In the genomic region with DNA sequence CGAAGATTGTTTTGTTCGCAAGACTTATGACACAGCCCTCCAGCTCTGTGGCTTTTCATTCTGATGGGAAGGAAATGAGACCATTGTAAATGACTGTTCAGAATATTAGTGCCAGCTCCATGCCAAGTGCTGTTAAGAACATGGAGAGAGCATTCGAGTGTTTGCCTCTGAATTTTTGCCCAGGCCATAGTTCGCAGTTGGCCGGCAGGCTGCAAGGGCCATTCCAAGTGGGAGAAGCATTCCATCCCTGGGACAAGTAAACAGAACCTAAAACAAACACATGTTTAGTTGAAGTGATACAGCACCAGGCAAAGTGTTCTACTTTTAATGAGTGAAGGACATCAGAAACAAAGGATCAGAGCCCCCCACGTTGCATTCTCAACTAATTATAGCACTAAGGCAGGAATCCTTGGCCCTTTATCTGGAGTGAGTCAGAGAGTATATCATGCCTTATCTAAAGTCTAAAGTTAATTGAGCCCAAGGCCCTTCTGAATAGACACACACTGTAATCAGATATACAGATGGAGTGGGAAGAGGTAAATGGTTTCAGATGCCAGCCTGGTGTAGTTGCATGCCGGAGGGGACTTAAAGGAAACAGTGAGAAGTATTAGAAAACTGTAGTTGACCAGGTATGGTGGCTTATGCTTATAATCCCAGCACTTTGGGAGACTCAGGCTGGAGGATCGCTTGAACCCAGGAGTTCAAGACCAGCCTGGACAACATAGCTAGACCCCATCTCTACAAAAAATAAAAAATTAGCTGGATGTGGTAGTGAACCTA, we compare ENCODE assay signal across 12 cellular contexts. TPM values are rescaled to one million over a fixed set of nuclear protein-coding genes. Genes with fewer than 3 reads are reported as not detected.
A peak's percentile ranks its signal among the peaks of the same experiment; 100 is the strongest.
DNase-seq lines count a peak whose midpoint lies in the region; ATAC-seq and TF ChIP-seq lines count a peak whose summit lies in the region.
"Had no signal": no experiment of that assay in that cellular context is flagged by ENCODE, and none has a peak within 500 bp of the region (broad histone marks: within the 10 kb centered on the region; RNA-seq: fewer than 3 reads in every experiment).

No MANE protein-coding gene starts in this region.

- ATAC-seq in effector memory CD8-positive, alpha-beta T cell (replicated peaks) = no peak
- ATAC-seq in naive thymus-derived CD4-positive, alpha-beta T cell = no peak
- ATAC-seq in T-helper 17 cell = no peak
- ATAC-seq in GM18907 (IDR thresholded peaks at IDR 0.05; ENCODE audit: unreplicated experiment) = no peak

- no peaks in the 10 kb centered on the region for H3K9me3 Mint-ChIP-seq in effector memory CD8-positive, alpha-beta T cell
- peaks cover 0 to 2% (median 0%) of the 10 kb centered on the region in 11 donors for H3K9me3 Mint-ChIP-seq in naive thymus-derived CD4-positive, alpha-beta T cell
- H3K9me3 Mint-ChIP-seq: activated CD4-positive, alpha-beta T cell treated with anti-CD3 and anti-CD28 coated beads, Interleukin-2, amount 10 ng/mL, durations not matched to agents 7 days and 5 days had no signal

- 90 to 91% methylated on average over 5 of the region's 8 CpGs for WGBS in mesodermal cell (ENCODE audit: insufficient coverage in 2 of 2), 2 experiments

- no peak overlapping the region for H3K27ac Mint-ChIP-seq in effector memory CD8-positive, alpha-beta T cell
- no peak overlapping the region for H3K27ac Mint-ChIP-seq in naive thymus-derived CD4-positive, alpha-beta T cell
- no peak overlapping the region for H3K27ac Mint-ChIP-seq in T-helper 17 cell
- H3K27ac Mint-ChIP-seq: activated CD4-positive, alpha-beta T cell treated with anti-CD3 and anti-CD28 coated beads, Interleukin-2, amount 10 ng/mL, durations not matched to agents 7 days and 5 days had no signal

- H3K36me3 ChIP-seq in brain microvascular endothelial cell (replicated peaks) (no peaks in the 10 kb centered on the region), mesodermal cell (ENCODE audit: control insufficient read depth, insufficient read depth, low read length) (no peaks in the 10 kb centered on the region)
- H3K36me3 ChIP-seq in naive thymus-derived CD4-positive, alpha-beta T cell (ENCODE audit: control insufficient read depth in 2 of 3, insufficient read depth in 3 of 3, low read length in 3 of 3) = no peaks in the 10 kb centered on the region

- peaks cover 6 to 8% of the 10 kb centered on the region in 2 donors for H3K27me3 Mint-ChIP-seq in effector memory CD8-positive, alpha-beta T cell
- H3K27me3 Mint-ChIP-seq in naive thymus-derived CD4-positive, alpha-beta T cell = peaks cover 0 to 7% (median 0%) of the 10 kb centered on the region in 5 donors
- H3K27me3 Mint-ChIP-seq in T-helper 17 cell = peaks cover 23% of the 10 kb centered on the region

- in situ Hi-C loops in brain microvascular endothelial cell (cut with HindIII; ENCODE audit: low pct_ligation_motif_present, low sequenced_read_pairs) = no loop called here

- peaks cover 19% of the 10 kb centered on the region for H3K4me1 ChIP-seq in mesodermal cell (ENCODE audit: control insufficient read depth, insufficient read depth, low read length, poor library complexity, severe bottlenecking)
- H3K4me1 ChIP-seq in naive thymus-derived CD4-positive, alpha-beta T cell (ENCODE audit: control insufficient read depth in 2 of 2, insufficient read depth in 2 of 2, low read length in 2 of 2) = no peaks in the 10 kb centered on the region

- CTCF ChIA-PET in naive thymus-derived CD4-positive, alpha-beta T cell (lab: Charles Lee) = no interaction called here

- peak; percentile 32 for DNase-seq in Ammon's horn (ENCODE audit: low spot score)
- DNase-seq in NCI-H2107 treated with DMSO at 0.1 percent for 48 hours (lab: John Stamatoyannopoulos, UW; ENCODE audit: unreplicated experiment) = peak; percentile 33
- DNase-seq in brain microvascular endothelial cell = peak; percentile 18
- no peak for DNase-seq in effector memory CD8-positive, alpha-beta T cell
- no peak for DNase-seq in naive thymus-derived CD4-positive, alpha-beta T cell
- no peak for DNase-seq in T-helper 17 cell
- DNase-seq: activated CD4-positive, alpha-beta T cell treated with anti-CD3 and anti-CD28 coated beads, Interleukin-2, amount 10 ng/mL, durations not matched to agents 7 days and 5 days; activated gamma-delta T cell; NCI-H446 had no signal

- no peaks in the 10 kb centered on the region for H3K36me3 Mint-ChIP-seq in effector memory CD8-positive, alpha-beta T cell (ENCODE audit: insufficient read depth)
- H3K36me3 Mint-ChIP-seq in naive thymus-derived CD4-positive, alpha-beta T cell = no peaks in the 10 kb centered on the region
- peaks cover 3% of the 10 kb centered on the region for H3K36me3 Mint-ChIP-seq in T-helper 17 cell (ENCODE audit: low read depth)

- H3K4me1 Mint-ChIP-seq in effector memory CD8-positive, alpha-beta T cell (ENCODE audit: low read depth in 2 of 2) = peaks cover 0 to 3% of the 10 kb centered on the region in 2 donors
- no peaks in the 10 kb centered on the region for H3K4me1 Mint-ChIP-seq in naive thymus-derived CD4-positive, alpha-beta T cell
- peaks cover 6% of the 10 kb centered on the region for H3K4me1 Mint-ChIP-seq in T-helper 17 cell
- H3K4me1 Mint-ChIP-seq: activated CD4-positive, alpha-beta T cell treated with anti-CD3 and anti-CD28 coated beads, Interleukin-2, amount 10 ng/mL, durations not matched to agents 7 days and 5 days had no signal

- intact Hi-C loops in naive thymus-derived CD4-positive, alpha-beta T cell (cut with micrococcal nuclease) = no loop called here

- no peaks in the 10 kb centered on the region for H3K27me3 ChIP-seq in brain microvascular endothelial cell (replicated peaks)
- H3K27me3 ChIP-seq in naive thymus-derived CD4-positive, alpha-beta T cell (ENCODE audit: control insufficient read depth in 2 of 2, insufficient read depth in 2 of 2, low read length in 2 of 2) = no peaks in the 10 kb centered on the region

- no peak overlapping the region for H3K4me3 ChIP-seq in brain microvascular endothelial cell (ENCODE audit: low read depth, low read length)
- H3K4me3 ChIP-seq in mesodermal cell (ENCODE audit: extremely low read depth, insufficient read depth, low read length, poor library complexity, severe bottlenecking) = no peak overlapping the region
- no peak overlapping the region for H3K4me3 ChIP-seq in naive thymus-derived CD4-positive, alpha-beta T cell (ENCODE audit: low read length)
- H3K4me3 ChIP-seq: skin epidermis had no signal

- no peak for TF ChIP-seq CTCF in brain microvascular endothelial cell (IDR thresholded peaks at IDR 0.05; ENCODE audit: low read depth, low read length, missing control alignments)

- H3K27ac ChIP-seq in brain microvascular endothelial cell (no peak overlapping the region), mesodermal cell (ENCODE audit: low read depth, low read length, severe bottlenecking) (peak overlapping the region; percentile 75)
- H3K27ac ChIP-seq in naive thymus-derived CD4-positive, alpha-beta T cell (ENCODE audit: low read depth, low read length) = no peak overlapping the region

- no peaks in the 10 kb centered on the region for H3K9me3 ChIP-seq in mesodermal cell (ENCODE audit: control insufficient read depth, low read length)
- no peaks in the 10 kb centered on the region for H3K9me3 ChIP-seq in naive thymus-derived CD4-positive, alpha-beta T cell (ENCODE audit: control insufficient read depth in 2 of 3, low read length in 3 of 3)
- no peaks in the 10 kb centered on the region for H3K9me3 ChIP-seq in T-helper 17 cell (ENCODE audit: control insufficient read depth, low read length, poor library complexity, severe bottlenecking)

- no peak overlapping the region for H3K4me3 Mint-ChIP-seq in effector memory CD8-positive, alpha-beta T cell
- no peak overlapping the region for H3K4me3 Mint-ChIP-seq in naive thymus-derived CD4-positive, alpha-beta T cell
- H3K4me3 Mint-ChIP-seq in T-helper 17 cell = no peak overlapping the region
- H3K4me3 Mint-ChIP-seq: activated CD4-positive, alpha-beta T cell treated with anti-CD3 and anti-CD28 coated beads, Interleukin-2, amount 10 ng/mL, durations not matched to agents 7 days and 5 days had no signal

- POLR2A ChIA-PET in naive thymus-derived CD4-positive, alpha-beta T cell (lab: Charles Lee) = no interaction called here

RNA-seq across cellular contexts. Expression of gene NEDD4L, which starts 53.3 kb away (rescaled TPM):
- polyA plus RNA-seq in mesodermal cell (2013, experiment 1 of 2) = 18.2 TPM
- 16.2 TPM for polyA plus RNA-seq in mesodermal cell (2013, experiment 2 of 2)
- 10 to 100 TPM in 1 of 5 experiments, 1 to 10 TPM in 4; 3.7 to 10.3 (median 4.2) TPM for total RNA-seq in naive thymus-derived CD4-positive, alpha-beta T cell
- 1 to 10 TPM; 1.1 to 2.0 TPM for polyA plus RNA-seq in naive thymus-derived CD4-positive, alpha-beta T cell
- total RNA-seq in T-helper 17 cell = 10 to 100 TPM in 1 of 2 donors, 1 to 10 TPM in 1; 9.8 to 22.4 TPM

Comparison
In these comparisons a context has a peak if more than half of its experiments do, and no peak if none do; other contexts are left out.
1. DNase-seq: peak in Ammon's horn (single experiment), NCI-H2107 treated with DMSO at 0.1 percent for 48 hours (single experiment) and brain microvascular endothelial cell (single experiment); none in effector memory CD8-positive, alpha-beta T cell (0 of 3), naive thymus-derived CD4-positive, alpha-beta T cell (0 of 9) and T-helper 17 cell (0 of 3).